ENCODE assay signal across 7 cellular contexts in the genomic region with DNA sequence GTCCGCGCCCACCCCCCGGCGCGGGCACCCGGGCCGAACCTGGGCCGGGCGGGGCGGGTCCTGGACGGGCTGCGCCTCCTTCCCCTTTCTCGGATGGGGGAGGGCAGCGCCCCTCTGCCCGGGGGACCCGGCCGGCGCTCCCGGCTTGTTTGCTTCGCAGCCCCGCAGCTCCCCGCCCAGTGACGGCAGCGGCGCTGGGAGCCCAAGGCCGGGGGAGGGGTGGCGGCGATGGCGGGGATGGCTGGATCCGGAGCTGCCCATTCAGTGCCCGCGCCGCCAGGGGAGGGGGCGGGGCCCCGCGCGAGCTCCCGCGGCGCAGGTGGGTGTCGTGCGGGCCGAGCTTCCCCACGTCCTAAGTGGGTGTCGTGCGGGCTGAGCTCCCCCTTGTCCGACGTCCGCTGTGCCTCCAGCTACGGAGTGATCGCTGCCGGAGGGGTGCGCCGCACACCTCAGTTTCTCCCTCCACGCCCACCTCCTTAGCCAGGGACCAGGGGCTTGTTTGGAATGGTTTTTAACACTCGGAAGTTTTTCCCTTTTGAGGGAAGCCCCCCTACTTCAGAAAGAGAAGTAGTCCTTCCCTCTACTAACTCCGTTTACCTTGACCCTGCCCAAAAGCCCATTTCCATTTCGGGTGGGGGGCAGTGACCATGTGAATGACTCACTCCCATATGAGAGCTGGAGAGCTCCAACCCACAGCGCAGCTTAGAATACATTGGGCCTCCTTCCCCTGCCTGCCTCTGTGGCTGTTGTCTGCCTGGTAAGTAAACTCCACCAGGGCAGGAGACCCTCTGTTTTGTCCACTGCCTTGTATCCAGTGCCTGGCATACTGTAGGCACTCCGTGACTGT.
A peak's percentile ranks its signal among the peaks of the same experiment; 100 is the strongest.
DNase-seq lines count a peak whose midpoint lies in the region; ATAC-seq and TF ChIP-seq lines count a peak whose summit lies in the region.

No MANE protein-coding gene starts in this region.

- H3K4me3 ChIP-seq in GM12875 (ENCODE audit: low read depth, low read length) = peak overlapping the region; percentile 92
- H3K4me3 ChIP-seq in astrocyte of the cerebellum (ENCODE audit: low read depth, low read length) = peak overlapping the region; percentile 93
- H3K4me3 ChIP-seq in retinal pigment epithelial cell (ENCODE audit: low read length) = peak overlapping the region; percentile 97

- in situ Hi-C loops in astrocyte of the cerebellum (cut with HindIII; ENCODE audit: low sequenced_read_pairs) = no loop called here

- TF ChIP-seq CTCF in GM12875 (IDR thresholded peaks at IDR 0.05; ENCODE audit: borderline replicate concordance, insufficient read depth, low read depth, low read length) = no peak
- TF ChIP-seq CTCF in astrocyte of the cerebellum (IDR thresholded peaks at IDR 0.05; ENCODE audit: low read depth, low read length, missing control alignments) = no peak
- TF ChIP-seq CTCF in retinal pigment epithelial cell (conservative IDR thresholded peaks at IDR 0.05; ENCODE audit: low read depth, low read length) = no peak

- peak; percentile 24 for ATAC-seq in HG03432 (IDR thresholded peaks at IDR 0.05; ENCODE audit: unreplicated experiment)
- no peak for ATAC-seq in GM18519 (IDR thresholded peaks at IDR 0.05; ENCODE audit: low FRiP score, unreplicated experiment)

- peak; percentile 41 for DNase-seq in T follicular helper cell (ENCODE audit: low read depth)
- DNase-seq in astrocyte of the cerebellum (ENCODE audit: low read depth) = no peak
- DNase-seq in hypothalamus (lab: John Stamatoyannopoulos, UW) = peak in 38 of 51 donors; percentile 10 to 72 (median 48)
- peak; percentile 31 for DNase-seq in retinal pigment epithelial cell (ENCODE audit: low read depth)
